8 cellular contexts compared by ENCODE assay signal in the genomic region with DNA sequence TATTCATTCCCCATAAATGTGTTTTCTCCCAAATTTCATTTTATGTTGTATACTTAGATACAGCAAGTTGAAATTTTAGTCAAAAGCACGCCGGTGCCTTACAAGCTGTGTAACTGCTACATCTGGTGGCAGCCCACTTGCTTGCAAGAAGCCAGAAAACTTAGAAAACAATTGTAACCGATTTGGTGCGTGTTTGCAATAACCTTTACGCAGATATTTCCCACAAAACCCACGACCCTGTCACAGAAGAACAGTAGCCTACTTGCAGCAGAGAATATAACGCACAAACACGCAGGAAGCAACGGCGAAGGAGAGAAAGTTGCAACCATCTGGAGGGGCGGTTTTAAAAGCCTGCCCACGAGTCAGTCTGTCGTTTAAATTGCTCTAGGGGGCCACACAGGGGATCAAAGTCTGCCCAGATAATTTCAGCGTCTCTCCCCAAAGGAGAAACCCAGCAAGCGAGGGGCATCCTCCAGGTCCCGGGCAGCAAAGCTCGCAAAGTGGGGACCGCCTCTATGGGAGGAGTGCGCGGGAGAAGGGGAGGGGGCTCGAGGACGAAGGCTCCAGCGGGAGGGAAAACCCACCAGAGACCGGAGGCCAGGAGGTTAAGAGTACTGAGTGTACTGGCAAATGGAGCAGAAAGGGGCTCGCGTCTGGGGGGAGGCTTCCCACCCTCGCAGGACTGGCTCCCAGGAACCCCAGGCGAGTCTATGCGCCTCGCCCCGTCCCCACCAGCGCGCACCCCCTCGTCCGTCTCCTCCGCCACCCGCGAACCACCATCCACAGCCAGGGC.
DNase-seq lines count a peak whose midpoint lies in the region; ATAC-seq and TF ChIP-seq lines count a peak whose summit lies in the region.

No MANE protein-coding gene starts in this region.

- H3K36me3 ChIP-seq in effector memory CD4-positive, alpha-beta T cell (ENCODE audit: control insufficient read depth, insufficient read depth, low read length): no peaks in the 10 kb centered on the region

- peak; percentile 50 for TF ChIP-seq CTCF in GM12864 (IDR thresholded peaks at IDR 0.05; ENCODE audit: low read depth, low read length, missing control alignments)

- H3K36me3 Mint-ChIP-seq in memory B cell: peaks cover 4% of the 10 kb centered on the region

- ATAC-seq in HG02840 (IDR thresholded peaks at IDR 0.05; ENCODE audit: low FRiP score, unreplicated experiment) (peak; percentile 14), memory B cell (ENCODE audit: low read depth) (peak; percentile 18), GM21515 (IDR thresholded peaks at IDR 0.05; ENCODE audit: unreplicated experiment) (no peak)

- H3K27ac ChIP-seq in effector memory CD4-positive, alpha-beta T cell (ENCODE audit: insufficient read depth, low read length, poor library complexity, severe bottlenecking): peak overlapping the region; percentile 93

- H3K4me1 ChIP-seq in effector memory CD4-positive, alpha-beta T cell (ENCODE audit: control insufficient read depth, insufficient read depth, low read length, poor library complexity, severe bottlenecking): peaks cover 35% of the 10 kb centered on the region

- peak overlapping the region; percentile 98 for H3K27ac Mint-ChIP-seq in memory B cell

- no peaks in the 10 kb centered on the region for H3K9me3 Mint-ChIP-seq in memory B cell

- H3K9me3 ChIP-seq in effector memory CD4-positive, alpha-beta T cell (ENCODE audit: control insufficient read depth, low read length): no peaks in the 10 kb centered on the region

- H3K4me1 Mint-ChIP-seq in memory B cell: peaks cover 39% of the 10 kb centered on the region

- DNase-seq in GM12864 (ENCODE audit: low read depth) (peak; percentile 30), NCI-H526 (lab: John Stamatoyannopoulos, UW) (peak; percentile 45 to 79), memory B cell (ENCODE audit: low spot score in 2 of 2) (peak; percentile 26 to 64)
- peak; percentile 83 for DNase-seq in activated CD8-positive, alpha-beta memory T cell treated with anti-CD3 and anti-CD28 coated beads for 24 hours
- peak; percentile 17 to 50 (median 41) for DNase-seq in effector memory CD4-positive, alpha-beta T cell
- DNase-seq in stimulated activated CD4-positive, alpha-beta T cell treated with anti-CD3 and anti-CD28 coated beads, TNF-alpha, amount 100 ng/mL, for 48 hours (ENCODE audit: low read depth in 3 of 3): peak in 2 of 3 donors; percentile 12 to 42

- no peaks in the 10 kb centered on the region for H3K27me3 Mint-ChIP-seq in memory B cell

- H3K4me3 ChIP-seq in GM12864 (ENCODE audit: low read depth, low read length): peak overlapping the region; percentile 77
- peak overlapping the region; percentile 98 for H3K4me3 ChIP-seq in effector memory CD4-positive, alpha-beta T cell (ENCODE audit: insufficient read depth, low read depth, low read length, poor library complexity, severe bottlenecking)

- peak overlapping the region; percentile 100 for H3K4me3 Mint-ChIP-seq in memory B cell

- H3K27me3 ChIP-seq in effector memory CD4-positive, alpha-beta T cell (replicated peaks; ENCODE audit: control insufficient read depth, insufficient read depth, low read length, poor library complexity, severe bottlenecking): no peaks in the 10 kb centered on the region

Comparison
In these comparisons a context has a peak if more than half of its experiments do, and no peak if none do; other contexts are left out.
1. DNase-seq: peak in every context shown above with its lines; median percentile 83 in activated CD8-positive, alpha-beta memory T cell treated with anti-CD3 and anti-CD28 coated beads for 24 hours; 62 in NCI-H526; 45 in memory B cell; 41 in effector memory CD4-positive, alpha-beta T cell; 30 in GM12864; 27 in stimulated activated CD4-positive, alpha-beta T cell treated with anti-CD3 and anti-CD28 coated beads, TNF-alpha, amount 100 ng/mL, for 48 hours.